In the genomic region with DNA sequence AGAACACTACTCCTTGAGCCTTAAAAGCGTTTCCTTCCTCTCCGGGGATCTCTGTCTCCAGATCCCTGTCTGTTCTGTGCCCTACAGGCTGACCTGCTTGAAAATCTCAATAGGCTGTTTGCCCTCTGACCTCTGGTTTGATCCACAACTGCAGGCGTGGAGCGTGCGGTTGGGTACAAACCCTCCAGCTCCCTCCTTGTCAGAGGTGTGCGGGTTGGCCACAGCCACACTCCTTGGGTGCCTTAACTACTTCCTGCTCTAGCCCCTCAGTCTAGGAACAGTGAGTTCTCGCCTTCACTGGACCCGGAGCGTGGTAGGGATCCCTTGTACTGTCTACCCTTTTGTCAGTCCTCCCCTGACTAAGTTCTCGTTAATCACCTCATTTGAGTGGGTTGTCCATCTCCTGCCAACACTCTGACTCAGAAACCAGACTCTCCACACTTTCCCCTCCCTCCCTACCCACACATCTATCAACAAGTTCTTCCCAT, we compare ENCODE assay signal across 10 cellular contexts. TPM values are rescaled to one million over a fixed set of nuclear protein-coding genes. Genes with fewer than 3 reads are reported as not detected.
DNase-seq lines count a peak whose midpoint lies in the region; ATAC-seq, FAIRE-seq and TF ChIP-seq lines count a peak whose summit lies in the region.
"Had no signal": no experiment of that assay in that cellular context is flagged by ENCODE, and none has a peak within 500 bp of the region (broad histone marks: within the 10 kb centered on the region; RNA-seq: fewer than 3 reads in every experiment).

No MANE protein-coding gene starts in this region.

- no peak overlapping the region for H2AFZ ChIP-seq in PC-9

- TF ChIP-seq POLR2A in GM12892 (IDR thresholded peaks at IDR 0.05; ENCODE audit: low read depth, low read length), result no peak
- no peak for TF ChIP-seq POLR2A in GM12891 (IDR thresholded peaks at IDR 0.05; ENCODE audit: low read depth, low read length)

- no peak overlapping the region for H3K4me3 ChIP-seq in PC-9

- FAIRE-seq in GM12892 (lab: Jason Lieb, UNC), result no peak
- no peak for FAIRE-seq in GM12891 (lab: Jason Lieb, UNC)

- H3K4me2 ChIP-seq in PC-9, result no peak overlapping the region

- POLR2A ChIA-PET in PC-9 (lab: Charles Lee; ENCODE audit: unreplicated experiment), result no interaction called here

- BruUV-seq in PC-9 (replicated peaks; lab: Mats Ljungman, UMichigan), result no TSS peak

- no peaks in the 10 kb centered on the region for H3F3A ChIP-seq in PC-9 (ENCODE audit: insufficient read depth, low read depth)

- no peaks in the 10 kb centered on the region for H3K9me3 ChIP-seq in PC-9 (ENCODE audit: insufficient read depth, low read depth)

- no peaks in the 10 kb centered on the region for H3K36me3 ChIP-seq in PC-9 (ENCODE audit: low read depth)

- CTCF ChIA-PET in PC-9 (lab: Charles Lee), result no interaction called here

- H3K79me2 ChIP-seq in PC-9 (ENCODE audit: low read depth), result no peaks in the 10 kb centered on the region

- DNase-seq in AG20443 (ENCODE audit: low spot score) (peak; percentile 45), RKO (ENCODE audit: low spot score) (peak; percentile 36), fibroblast of gingiva (ENCODE audit: low read depth) (peak; percentile 79), non-pigmented ciliary epithelial cell (ENCODE audit: low read depth) (peak; percentile 36), GM12892 (ENCODE audit: insufficient read length) (no peak), PC-9 (no peak), GM12891 (ENCODE audit: insufficient read length, low spot score) (no peak)
- DNase-seq: GF-D8 had no signal

- intact Hi-C loops in PC-9 (cut with micrococcal nuclease; ENCODE audit: unreplicated experiment), result no loop called here

- H3K9me2 ChIP-seq in PC-9 (ENCODE audit: insufficient read depth), result no peaks in the 10 kb centered on the region

- no peak for ATAC-seq in HG02884 (IDR thresholded peaks at IDR 0.05; ENCODE audit: unreplicated experiment)

- H4K20me1 ChIP-seq in PC-9 (ENCODE audit: insufficient read depth), result no peaks in the 10 kb centered on the region

- TF ChIP-seq CTCF in PC-9 (conservative IDR thresholded peaks at IDR 0.05), result no peak

- no peaks in the 10 kb centered on the region for H3K4me1 ChIP-seq in PC-9 (replicated peaks; ENCODE audit: insufficient read depth)

- H3K27me3 ChIP-seq in PC-9 (ENCODE audit: insufficient read depth, low read depth), result peaks cover 79% of the 10 kb centered on the region

- no peak overlapping the region for H3K27ac ChIP-seq in PC-9
- H3K27ac ChIP-seq: VCaP had no signal

TF ChIP-seq in GM12891, 5 proteins besides CTCF, POLR2A, EP300 and RAD21:
- no peak for TF ChIP-seq POLR2AphosphoS5 (IDR thresholded peaks at IDR 0.05; ENCODE audit: low read depth, low read length)
- no peak for TF ChIP-seq SPI1 (IDR thresholded peaks at IDR 0.05; ENCODE audit: low read depth, low read length)
- no peak for TF ChIP-seq TAF1 (IDR thresholded peaks at IDR 0.05; ENCODE audit: low read depth, low read length)
- TF ChIP-seq POU2F2 (IDR thresholded peaks at IDR 0.05; ENCODE audit: low read depth, low read length), result no peak
- TF ChIP-seq PAX5 (IDR thresholded peaks at IDR 0.05; ENCODE audit: insufficient read depth, low read length, severe bottlenecking), result no peak
TF ChIP-seq in GM12891: peak in this region for 0.

RNA-seq across cellular contexts. Expression of gene CMKLR1, which starts 33.1 kb away (rescaled TPM):
- polyA plus RNA-seq in GM12892 (2012; ENCODE audit: missing spikeins), result 8.0 TPM
- total RNA-seq in PC-9 (2021), result not detected in 2 replicates
- polyA plus RNA-seq in GM12891 (2012; ENCODE audit: low read depth, missing spikeins), result 11.8 TPM

Comparison
In these comparisons a context has a peak if more than half of its experiments do, and no peak if none do; other contexts are left out.
1. DNase-seq: peak in AG20443 (single experiment), RKO (single experiment), fibroblast of gingiva (single experiment) and non-pigmented ciliary epithelial cell (single experiment); none in GM12892 (single experiment), PC-9 (0 of 2) and GM12891 (single experiment).